Comparison of ENCODE assay signal across 12 cellular contexts in the genomic region with DNA sequence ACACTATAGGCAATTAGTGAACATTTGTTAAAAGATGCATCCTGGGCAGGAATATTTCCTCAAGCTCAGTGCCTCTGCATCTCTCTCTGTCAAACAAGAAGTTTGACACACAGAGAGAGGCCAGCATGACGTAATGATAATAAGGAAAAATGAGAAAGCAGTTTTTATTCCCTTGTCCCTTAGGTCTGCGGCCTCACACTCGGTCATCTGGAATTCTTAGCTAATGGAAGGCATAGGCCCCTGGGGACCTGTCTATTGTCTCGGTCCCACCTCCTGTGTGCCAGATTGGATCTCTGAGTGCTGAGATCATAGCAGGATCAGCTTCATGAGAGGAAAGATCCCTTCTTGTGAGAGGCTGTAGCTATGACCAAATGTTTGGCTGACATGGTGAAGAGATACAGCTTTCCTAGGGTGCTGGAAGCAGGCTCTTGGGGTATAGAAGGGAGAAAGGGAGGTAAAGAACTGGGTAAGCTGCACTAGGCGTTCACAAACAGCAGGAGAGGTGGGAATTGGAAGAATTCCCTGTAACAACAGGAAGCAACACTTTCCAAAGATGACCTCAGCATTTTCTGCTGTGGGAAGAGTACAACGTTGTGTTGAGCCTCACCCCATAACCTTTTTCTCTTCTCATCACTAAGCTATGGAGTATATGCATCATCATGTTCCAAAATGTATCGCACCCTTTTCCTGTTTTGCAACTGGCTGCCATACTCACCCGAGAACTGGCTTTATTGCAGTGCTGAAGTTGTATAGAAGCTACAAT. TPM values are rescaled to one million over a fixed set of nuclear protein-coding genes. Genes with fewer than 3 reads are reported as not detected.
DNase-seq lines count a peak whose midpoint lies in the region; ATAC-seq, FAIRE-seq and TF ChIP-seq lines count a peak whose summit lies in the region.
"Had no signal": no experiment of that assay in that cellular context is flagged by ENCODE, and none has a peak within 500 bp of the region (broad histone marks: within the 10 kb centered on the region; RNA-seq: fewer than 3 reads in every experiment).

No MANE protein-coding gene starts in this region.

- H3K18ac ChIP-seq in H1 (ENCODE audit: extremely low read depth, low read length): no peak overlapping the region

- H4K20me1 ChIP-seq in H1 (replicated peaks in 1 of 2; ENCODE audit: control insufficient read depth in 1 of 2, insufficient read depth in 2 of 2, low read length in 2 of 2): no peaks in the 10 kb centered on the region
- H4K20me1 ChIP-seq in HepG2 (ENCODE audit: insufficient read depth, low read length): no peaks in the 10 kb centered on the region

- intact Hi-C loops in HepG2 (cut with micrococcal nuclease; ENCODE audit: unreplicated experiment): no loop called here

- CTCF ChIA-PET in AG04450 (lab: Charles Lee): interaction anchor here (1.1 kb wide), 1 partner anchor 42 kb away, joined by 3 read pairs; no protein-coding TSS in a partner anchor
- CTCF ChIA-PET in H1 (lab: Charles Lee; ENCODE audit: partially characterized antibody): interaction anchor here (0.6 to 2.5 kb wide), 10 partner anchors 9 to 928 kb away, joined by 3 to 8 read pairs (median 4); partner anchors contain the start of gene TMEM31
- CTCF ChIA-PET in HepG2 (lab: Yijun Ruan, JAX; ENCODE audit: low intra/inter-chr PET ratio, low total read pairs): no interaction called here

- H3K23me2 ChIP-seq in H1 (ENCODE audit: low read depth, low read length): no peaks in the 10 kb centered on the region

- H4K91ac ChIP-seq in H1 (replicated peaks; ENCODE audit: insufficient read length, low read length): no peak overlapping the region

- WGBS in H1 (ENCODE audit: extremely low coverage in 1 of 2, insufficient coverage in 1 of 2, insufficient read length in 1 of 2, insufficient replicate concordance in 2 of 2, low coverage in 1 of 2, low lambda C conversion rate in 2 of 2, missing lambda C conversion rate in 1 of 2), 2 experiments: 71% methylated on average over 8 of the region's 8 CpGs; no CpG with 5 or more reads in 1 of the 2 experiments
- WGBS in HepG2 (ENCODE audit: low lambda C conversion rate): 26% methylated on average over 4 of the region's 8 CpGs

- H3K9me3 ChIP-seq in AG04450 (ENCODE audit: control insufficient read depth, insufficient read depth, low read length) (no peaks in the 10 kb centered on the region), H1 (ENCODE audit: insufficient read depth in 2 of 2, low read depth in 1 of 2, low read length in 1 of 2) (no peaks in the 10 kb centered on the region), HepG2 (ENCODE audit: low read length) (no peaks in the 10 kb centered on the region)

- no peak overlapping the region for H2BK120ac ChIP-seq in H1 (replicated peaks; ENCODE audit: low read depth, low read length)

- in situ Hi-C loops in HepG2 (cut with HindIII; ENCODE audit: extremely low pct_ligation_motif_present, low pct_unique_long_range_greater_than_20kb): no loop called here

- H3K14ac ChIP-seq in H1 (ENCODE audit: insufficient read length): no peak overlapping the region

- peak; percentile 62 for FAIRE-seq in H1 (lab: Jason Lieb, UNC)
- no peak for FAIRE-seq in HepG2 (lab: Jason Lieb, UNC)

- POLR2A ChIA-PET in AG04450 (lab: Yijun Ruan, JAX): interaction anchor here (0.7 kb wide), 1 partner anchor 62 kb away, joined by 3 read pairs; no protein-coding TSS in a partner anchor
- POLR2A ChIA-PET in H1 (lab: Charles Lee; ENCODE audit: partially characterized antibody): interaction anchor here (0.9 to 4.6 kb wide), 10 partner anchors 9 to 53 kb away, joined by 3 to 26 read pairs (median 3); no protein-coding TSS in a partner anchor
- POLR2A ChIA-PET in HepG2 (lab: Yijun Ruan, JAX): no interaction called here

- H3K36me3 ChIP-seq in H1 (ENCODE audit: control insufficient read depth in 2 of 4, insufficient read depth in 4 of 4, low read length in 3 of 4): no peaks in the 10 kb centered on the region
- H3K36me3 ChIP-seq in HepG2 (replicated peaks in 1 of 2; ENCODE audit: control insufficient read depth in 1 of 2, insufficient read depth in 2 of 2, low read length in 2 of 2): no peaks in the 10 kb centered on the region

- no TSS peak for BruUV-seq in HepG2 (replicated peaks; lab: Mats Ljungman, UMichigan)

- H4K5ac ChIP-seq in H1 (ENCODE audit: insufficient read length, low read depth, low read length): no peak overlapping the region

- H2BK5ac ChIP-seq in H1 (ENCODE audit: low read depth, low read length): peak overlapping the region; percentile 45; the same call in 1 of the 2 replicates

- H3K4me3 ChIP-seq in AG04450 (ENCODE audit: low read depth, low read length) (no peak overlapping the region), H1 (ENCODE audit: extremely low read depth in 1 of 4, insufficient read depth in 2 of 4, low read depth in 3 of 4, low read length in 4 of 4) (no peak overlapping the region), HepG2 (replicated peaks in 1 of 3; ENCODE audit: insufficient read depth in 1 of 3, low read depth in 2 of 3, low read length in 3 of 3) (no peak overlapping the region)

- no peak overlapping the region for H2BK15ac ChIP-seq in H1 (ENCODE audit: low read length)

- TF ChIP-seq CTCF in AG04450 (IDR thresholded peaks at IDR 0.05; ENCODE audit: low read depth, low read length): no peak
- TF ChIP-seq CTCF in H1 (IDR thresholded peaks at IDR 0.05; ENCODE audit: control extremely low read depth in 1 of 3, insufficient read depth in 1 of 3, low read depth in 1 of 3, low read length in 3 of 3): no peak
- TF ChIP-seq CTCF in HepG2 (CRISPR knock-in tag; IDR thresholded peaks at IDR 0.05): no peak

- H3K4me1 ChIP-seq in H1 (replicated peaks in 1 of 4; ENCODE audit: control insufficient read depth in 3 of 4, insufficient read depth in 4 of 4, low read length in 3 of 4) (peaks cover 7 to 22% (median 16%) of the 10 kb centered on the region in 4 experiments), HepG2 (ENCODE audit: insufficient read depth, low read length) (no peaks in the 10 kb centered on the region)

- no peak overlapping the region for H4K8ac ChIP-seq in H1 (ENCODE audit: extremely low read depth, insufficient read depth, low read length)

- H3K27me3 ChIP-seq in AG04450 (ENCODE audit: control insufficient read depth, insufficient read depth, low read length) (no peaks in the 10 kb centered on the region), H1 (replicated peaks in 1 of 4; ENCODE audit: control insufficient read depth in 3 of 4, extremely low read depth in 1 of 4, insufficient read depth in 3 of 4, low read length in 3 of 4) (no peaks in the 10 kb centered on the region; a peak in 1 of 7 replicates), HepG2 (ENCODE audit: control insufficient read depth in 1 of 2, insufficient read depth in 2 of 2, low read length in 2 of 2) (peaks cover 3% of the 10 kb centered on the region in 2 experiments; a peak in 3 of 5 replicates)

- H3K4me2 ChIP-seq in H1 (ENCODE audit: insufficient read depth in 1 of 2, low read depth in 2 of 2, low read length in 2 of 2) (peak overlapping the region; percentile 13 to 15; a peak in 1 of 4 replicates), HepG2 (ENCODE audit: low read depth, low read length) (no peak overlapping the region)

- no peak overlapping the region for H2BK20ac ChIP-seq in H1 (ENCODE audit: low read length)

- H3K27ac ChIP-seq in AG04450 (ENCODE audit: low read depth, low read length): peak overlapping the region; percentile 67
- no peak overlapping the region for H3K27ac ChIP-seq in H1 (ENCODE audit: low read depth, low read length)
- H3K27ac ChIP-seq in HepG2 (ENCODE audit: extremely low read length, insufficient read depth, low read length): no peak overlapping the region

- H3K9ac ChIP-seq in H1 (replicated peaks in 1 of 4; ENCODE audit: extremely low read depth in 1 of 4, low read depth in 3 of 4, low read length in 3 of 4) (no peak overlapping the region), HepG2 (ENCODE audit: insufficient read depth, low read depth, low read length) (no peak overlapping the region)

- TF ChIP-seq POLR2A in H1 (IDR thresholded peaks at IDR 0.05; ENCODE audit: control extremely low read depth in 1 of 2, low read depth in 2 of 2, low read length in 2 of 2): no peak
- no peak for TF ChIP-seq POLR2A in HepG2 (IDR thresholded peaks at IDR 0.05; ENCODE audit: insufficient read depth in 1 of 2, low read depth in 2 of 2, low read length in 2 of 2)

- no peak overlapping the region for H2AK5ac ChIP-seq in H1 (ENCODE audit: low read depth, low read length)

- H2AFZ ChIP-seq in H1 (ENCODE audit: low read length): no peak overlapping the region
- H2AFZ ChIP-seq in HepG2 (ENCODE audit: low read length): no peak overlapping the region

- no peaks in the 10 kb centered on the region for H3K79me2 ChIP-seq in H1 (ENCODE audit: control insufficient read depth in 1 of 2, insufficient read depth in 2 of 2, low read length in 2 of 2)
- H3K79me2 ChIP-seq in HepG2 (ENCODE audit: insufficient read depth, low read length): no peaks in the 10 kb centered on the region

- TF ChIP-seq RAD21 in H1 (IDR thresholded peaks at IDR 0.05 in 1 of 2, conservative IDR thresholded peaks at IDR 0.05 in 1 of 2; ENCODE audit: low read depth in 2 of 2, low read length in 2 of 2) (no peak), HepG2 (CRISPR knock-in tag; IDR thresholded peaks at IDR 0.05) (no peak)

- H3K4ac ChIP-seq in H1 (replicated peaks; ENCODE audit: insufficient read length, low read depth, low read length): no peak overlapping the region

- ATAC-seq in HepG2: no peak

- H3K23ac ChIP-seq in H1 (ENCODE audit: insufficient read length): no peak overlapping the region

- no peak overlapping the region for H3K56ac ChIP-seq in H1 (replicated peaks; ENCODE audit: insufficient read length, low read depth, low read length)

- DNase-seq in AG04450 (ENCODE audit: low read depth, low spot score) (peak; percentile 21), LHCN-M2 (ENCODE audit: low read depth) (peak; percentile 46), H1 (ENCODE audit: low read depth in 1 of 2, low spot score in 2 of 2) (no peak), HepG2 (ENCODE audit: low spot score) (no peak), DMS53 (lab: John Stamatoyannopoulos, UW) (no peak), RPMI8226 (no peak), SW 1271 (lab: John Stamatoyannopoulos, UW) (no peak)
- DNase-seq in stimulated activated CD4-positive, alpha-beta T cell treated with anti-CD3 and anti-CD28 coated beads, Interleukin-4, amount 100 ng/mL, for 1 hour: no peak
- DNase-seq: activated effector memory CD4-positive, alpha-beta T cell treated with anti-CD3 and anti-CD28 coated beads, Interleukin-2, amount 50 U/mL, for 16 hours; CD4-positive, alpha-beta memory T cell; H9 had no signal

- no peaks in the 10 kb centered on the region for H3K79me1 ChIP-seq in H1 (ENCODE audit: low read depth, low read length)

- H2BK12ac ChIP-seq in H1 (ENCODE audit: low read depth, low read length): 0 out of 2 replicates have a peak overlapping the region, but pooled peaks have one; percentile 50

- TF ChIP-seq EP300 in H1 (IDR thresholded peaks at IDR 0.05; ENCODE audit: borderline replicate concordance in 1 of 2, low read depth in 2 of 2, low read length in 2 of 2): no peak
- no peak for TF ChIP-seq EP300 in HepG2 (IDR thresholded peaks at IDR 0.05; ENCODE audit: low read depth in 2 of 2, low read length in 2 of 2)
- TF ChIP-seq EP300 in HepG2 (CRISPR knock-in tag; IDR thresholded peaks at IDR 0.05; ENCODE audit: borderline replicate concordance): no peak

RNA-seq across cellular contexts. Expression of gene TMEM31, which starts 20.2 kb away (rescaled TPM):
- polyA plus RNA-seq in AG04450 (2011; rRNA removed) (not detected in 2 replicates), H1 (2011; rRNA removed) (0.31 and 0.65 TPM in 2 replicates), HepG2 (2011; rRNA removed) (0.13 and 0.16 TPM in 2 replicates)
- polyA minus RNA-seq in AG04450 (2011; rRNA and poly(A)+ RNA removed): not detected in 2 replicates
- total RNA-seq in LHCN-M2 (2014; rRNA removed) (not detected in 2 replicates), HepG2 (2016; rRNA removed; fragmentation: Illumina TruSeq; extraction: Trizol) (not detected in 2 replicates)
- 0.09 TPM for polyA plus RNA-seq in LHCN-M2 (2012)
- not detected in 2 replicates for total RNA-seq in H1 (2021; fragmentation: NEBNext Ultra II Directional; extraction: Animal tissue kit (Norgen Biotek cat#: 25700))
- 0.50 TPM for polyA plus RNA-seq in H1 (2011; cell fraction: cytosol; rRNA removed)
- polyA plus RNA-seq in H1 (2011; cell fraction: nucleus; rRNA removed): not detected
- polyA plus RNA-seq in H1 (2012, experiment 1 of 2): 0.34 TPM in 1 of 4 replicates, not detected in the others
- not detected for polyA plus RNA-seq in H1 (2012, experiment 2 of 2)
- 0.41 TPM for polyA plus RNA-seq in H1 (2013, experiment 1 of 2)
- 0.42 TPM for polyA plus RNA-seq in H1 (2013, experiment 2 of 2)
- 2.0 TPM in 1 of 2 replicates, not detected in the other for polyA minus RNA-seq in H1 (2011; rRNA and poly(A)+ RNA removed)
- polyA minus RNA-seq in H1 (2011; cell fraction: cytosol; rRNA and poly(A)+ RNA removed): not detected
- polyA minus RNA-seq in H1 (2011; cell fraction: nucleus; rRNA and poly(A)+ RNA removed): not detected
- total RNA-seq in HepG2 (2016; cell fraction: cytosol; rRNA removed; fragmentation: Illumina TruSeq; extraction: Trizol; ENCODE audit: low read depth): not detected in 2 replicates
- not detected in 2 replicates for total RNA-seq in HepG2 (2016; cell fraction: insoluble cytoplasmic fraction; rRNA removed; fragmentation: Illumina TruSeq; extraction: Trizol)
- not detected in 2 replicates for total RNA-seq in HepG2 (2016; cell fraction: membrane; rRNA removed; fragmentation: Illumina TruSeq; extraction: Trizol)
- not detected in 2 replicates for total RNA-seq in HepG2 (2016; cell fraction: nucleus; rRNA removed; fragmentation: Illumina TruSeq; extraction: Trizol)
- not detected in 2 replicates for polyA plus RNA-seq in HepG2 (2011; cell fraction: cytosol; rRNA removed)
- polyA plus RNA-seq in HepG2 (2011; cell fraction: nucleus; rRNA removed): 0.23 TPM in 1 of 2 replicates, not detected in the other
- polyA plus RNA-seq in HepG2 (2012): 0.65 TPM in 1 of 2 replicates, not detected in the other
- polyA plus RNA-seq in HepG2 (2016; cell fraction: cytosol; fragmentation: Illumina TruSeq; extraction: Trizol; ENCODE audit: low read depth): not detected in 2 replicates
- not detected in 2 replicates for polyA plus RNA-seq in HepG2 (2016; cell fraction: insoluble cytoplasmic fraction; fragmentation: Illumina TruSeq; extraction: Trizol; ENCODE audit: low read depth)
- not detected in 2 replicates for polyA plus RNA-seq in HepG2 (2016; cell fraction: membrane; fragmentation: Illumina TruSeq; extraction: Trizol; ENCODE audit: low read depth)
- polyA plus RNA-seq in HepG2 (2016; cell fraction: nucleus; fragmentation: Illumina TruSeq; extraction: Trizol; ENCODE audit: insufficient read depth, low read depth): not detected in 2 replicates
- not detected in 2 replicates for polyA minus RNA-seq in HepG2 (2011; rRNA and poly(A)+ RNA removed; ENCODE audit: low replicate concordance)
- not detected in 2 replicates for polyA minus RNA-seq in HepG2 (2011; cell fraction: cytosol; rRNA and poly(A)+ RNA removed)
- polyA minus RNA-seq in HepG2 (2011; cell fraction: nucleus; rRNA and poly(A)+ RNA removed): not detected in 2 replicates
- total RNA-seq: CD4-positive, alpha-beta memory T cell; mononuclear cell had no signal

RNA-seq across cellular contexts. Expression of gene MORF4L2, which starts 44.4 kb away (rescaled TPM):
- 452 and 562 TPM in 2 replicates for polyA plus RNA-seq in AG04450 (2011; rRNA removed)
- 198 and 254 TPM in 2 replicates for polyA minus RNA-seq in AG04450 (2011; rRNA and poly(A)+ RNA removed)
- 702 and 722 TPM in 2 replicates for total RNA-seq in LHCN-M2 (2014; rRNA removed)
- 413 TPM for polyA plus RNA-seq in LHCN-M2 (2012)
- total RNA-seq in H1 (2021; fragmentation: NEBNext Ultra II Directional; extraction: Animal tissue kit (Norgen Biotek cat#: 25700)): 340 and 373 TPM in 2 replicates
- polyA plus RNA-seq in H1 (2011; rRNA removed): 113 and 235 TPM in 2 replicates
- 343 TPM for polyA plus RNA-seq in H1 (2011; cell fraction: cytosol; rRNA removed)
- polyA plus RNA-seq in H1 (2011; cell fraction: nucleus; rRNA removed): 67.1 TPM
- 291 to 524 TPM (median 325 TPM) in 4 replicates for polyA plus RNA-seq in H1 (2012, experiment 1 of 2)
- polyA plus RNA-seq in H1 (2012, experiment 2 of 2): 71.1 TPM
- polyA plus RNA-seq in H1 (2013, experiment 1 of 2): 225 TPM
- 232 TPM for polyA plus RNA-seq in H1 (2013, experiment 2 of 2)
- 122 and 150 TPM in 2 replicates for polyA minus RNA-seq in H1 (2011; rRNA and poly(A)+ RNA removed)
- polyA minus RNA-seq in H1 (2011; cell fraction: cytosol; rRNA and poly(A)+ RNA removed): 96.4 TPM
- 69.0 TPM for polyA minus RNA-seq in H1 (2011; cell fraction: nucleus; rRNA and poly(A)+ RNA removed)
- 469 and 687 TPM in 2 replicates for total RNA-seq in HepG2 (2016; rRNA removed; fragmentation: Illumina TruSeq; extraction: Trizol)
- total RNA-seq in HepG2 (2016; cell fraction: cytosol; rRNA removed; fragmentation: Illumina TruSeq; extraction: Trizol; ENCODE audit: low read depth): 65.6 and 69.7 TPM in 2 replicates
- 454 and 705 TPM in 2 replicates for total RNA-seq in HepG2 (2016; cell fraction: insoluble cytoplasmic fraction; rRNA removed; fragmentation: Illumina TruSeq; extraction: Trizol)
- total RNA-seq in HepG2 (2016; cell fraction: membrane; rRNA removed; fragmentation: Illumina TruSeq; extraction: Trizol): 155 and 156 TPM in 2 replicates
- 190 and 205 TPM in 2 replicates for total RNA-seq in HepG2 (2016; cell fraction: nucleus; rRNA removed; fragmentation: Illumina TruSeq; extraction: Trizol)
- polyA plus RNA-seq in HepG2 (2011; rRNA removed): 312 and 358 TPM in 2 replicates
- polyA plus RNA-seq in HepG2 (2011; cell fraction: cytosol; rRNA removed): 252 and 394 TPM in 2 replicates
- polyA plus RNA-seq in HepG2 (2011; cell fraction: nucleus; rRNA removed): 161 and 228 TPM in 2 replicates
- 304 and 421 TPM in 2 replicates for polyA plus RNA-seq in HepG2 (2012)
- polyA plus RNA-seq in HepG2 (2016; cell fraction: cytosol; fragmentation: Illumina TruSeq; extraction: Trizol; ENCODE audit: low read depth): 36.8 and 38.0 TPM in 2 replicates
- polyA plus RNA-seq in HepG2 (2016; cell fraction: insoluble cytoplasmic fraction; fragmentation: Illumina TruSeq; extraction: Trizol; ENCODE audit: low read depth): 558 and 637 TPM in 2 replicates
- polyA plus RNA-seq in HepG2 (2016; cell fraction: membrane; fragmentation: Illumina TruSeq; extraction: Trizol; ENCODE audit: low read depth): 89.0 and 96.0 TPM in 2 replicates
- polyA plus RNA-seq in HepG2 (2016; cell fraction: nucleus; fragmentation: Illumina TruSeq; extraction: Trizol; ENCODE audit: insufficient read depth, low read depth): 444 and 460 TPM in 2 replicates
- 93.9 and 199 TPM in 2 replicates for polyA minus RNA-seq in HepG2 (2011; rRNA and poly(A)+ RNA removed; ENCODE audit: low replicate concordance)
- 113 and 127 TPM in 2 replicates for polyA minus RNA-seq in HepG2 (2011; cell fraction: cytosol; rRNA and poly(A)+ RNA removed)
- polyA minus RNA-seq in HepG2 (2011; cell fraction: nucleus; rRNA and poly(A)+ RNA removed): 114 and 158 TPM in 2 replicates

RNA-seq across cellular contexts. Expression of gene PLP1, which starts 45.7 kb away (rescaled TPM):
- polyA plus RNA-seq in AG04450 (2011; rRNA removed) (0.41 and 0.47 TPM in 2 replicates), H1 (2011; rRNA removed) (218 and 279 TPM in 2 replicates), HepG2 (2011; rRNA removed) (0.15 and 0.29 TPM in 2 replicates)
- polyA minus RNA-seq in AG04450 (2011; rRNA and poly(A)+ RNA removed): 0.18 and 1.7 TPM in 2 replicates
- total RNA-seq in LHCN-M2 (2014; rRNA removed) (0.17 TPM in 1 of 2 replicates, not detected in the other), HepG2 (2016; rRNA removed; fragmentation: Illumina TruSeq; extraction: Trizol) (0.20 and 0.27 TPM in 2 replicates)
- polyA plus RNA-seq in LHCN-M2 (2012): 0.10 TPM
- total RNA-seq in H1 (2021; fragmentation: NEBNext Ultra II Directional; extraction: Animal tissue kit (Norgen Biotek cat#: 25700)): 44.3 and 49.2 TPM in 2 replicates
- 113 TPM for polyA plus RNA-seq in H1 (2011; cell fraction: cytosol; rRNA removed)
- 342 TPM for polyA plus RNA-seq in H1 (2011; cell fraction: nucleus; rRNA removed)
- 31.3 to 48.8 TPM (median 41.4 TPM) in 4 replicates for polyA plus RNA-seq in H1 (2012, experiment 1 of 2)
- polyA plus RNA-seq in H1 (2012, experiment 2 of 2): 4.1 TPM
- polyA plus RNA-seq in H1 (2013, experiment 1 of 2): 35.5 TPM
- 34.1 TPM for polyA plus RNA-seq in H1 (2013, experiment 2 of 2)
- 197 and 257 TPM in 2 replicates for polyA minus RNA-seq in H1 (2011; rRNA and poly(A)+ RNA removed)
- 51.0 TPM for polyA minus RNA-seq in H1 (2011; cell fraction: cytosol; rRNA and poly(A)+ RNA removed)
- 125 TPM for polyA minus RNA-seq in H1 (2011; cell fraction: nucleus; rRNA and poly(A)+ RNA removed)
- not detected in 2 replicates for total RNA-seq in HepG2 (2016; cell fraction: cytosol; rRNA removed; fragmentation: Illumina TruSeq; extraction: Trizol; ENCODE audit: low read depth)
- 0.31 and 0.41 TPM in 2 replicates for total RNA-seq in HepG2 (2016; cell fraction: insoluble cytoplasmic fraction; rRNA removed; fragmentation: Illumina TruSeq; extraction: Trizol)
- 0.25 TPM in 1 of 2 replicates, not detected in the other for total RNA-seq in HepG2 (2016; cell fraction: membrane; rRNA removed; fragmentation: Illumina TruSeq; extraction: Trizol)
- total RNA-seq in HepG2 (2016; cell fraction: nucleus; rRNA removed; fragmentation: Illumina TruSeq; extraction: Trizol): 0.31 and 0.65 TPM in 2 replicates
- polyA plus RNA-seq in HepG2 (2011; cell fraction: cytosol; rRNA removed): 0.93 and 0.94 TPM in 2 replicates
- polyA plus RNA-seq in HepG2 (2011; cell fraction: nucleus; rRNA removed): 0.61 and 1.0 TPM in 2 replicates
- polyA plus RNA-seq in HepG2 (2012): 0.11 and 0.47 TPM in 2 replicates
- 0.11 TPM in 1 of 2 replicates, not detected in the other for polyA plus RNA-seq in HepG2 (2016; cell fraction: cytosol; fragmentation: Illumina TruSeq; extraction: Trizol; ENCODE audit: low read depth)
- 0.11 and 0.20 TPM in 2 replicates for polyA plus RNA-seq in HepG2 (2016; cell fraction: insoluble cytoplasmic fraction; fragmentation: Illumina TruSeq; extraction: Trizol; ENCODE audit: low read depth)
- 0.18 TPM in 1 of 2 replicates, not detected in the other for polyA plus RNA-seq in HepG2 (2016; cell fraction: membrane; fragmentation: Illumina TruSeq; extraction: Trizol; ENCODE audit: low read depth)
- polyA plus RNA-seq in HepG2 (2016; cell fraction: nucleus; fragmentation: Illumina TruSeq; extraction: Trizol; ENCODE audit: insufficient read depth, low read depth): 0.40 and 0.79 TPM in 2 replicates
- 1.2 TPM in 1 of 2 replicates, not detected in the other for polyA minus RNA-seq in HepG2 (2011; rRNA and poly(A)+ RNA removed; ENCODE audit: low replicate concordance)
- not detected in 2 replicates for polyA minus RNA-seq in HepG2 (2011; cell fraction: cytosol; rRNA and poly(A)+ RNA removed)
- not detected in 2 replicates for polyA minus RNA-seq in HepG2 (2011; cell fraction: nucleus; rRNA and poly(A)+ RNA removed)
- total RNA-seq: CD4-positive, alpha-beta memory T cell; mononuclear cell had no signal
- polyA plus RNA-seq: CD4-positive, alpha-beta memory T cell had no signal

Comparison
In these comparisons a context has a peak if more than half of its experiments do, and no peak if none do; other contexts are left out.
1. DNase-seq: peak in AG04450 (single experiment) and LHCN-M2 (single experiment); none in H1 (0 of 2), HepG2 (single experiment), DMS53 (single experiment), RPMI8226 (single experiment), stimulated activated CD4-positive, alpha-beta T cell treated with anti-CD3 and anti-CD28 coated beads, Interleukin-4, amount 100 ng/mL, for 1 hour (single experiment) and SW 1271 (0 of 2).
2. RNA of gene PLP1, which starts 45.7 kb away (total RNA-seq): 44.3 to 49.2 TPM in H1; 0.20 to 0.65 TPM in HepG2 and 0.17 TPM in LHCN-M2; every median in the first group is over 10 times any median in the second.